Comparison of ENCODE assay signal across 8 cellular contexts in genomic region chr12:85920324-85920947, GRCh38. TPM values are rescaled to one million over a fixed set of nuclear protein-coding genes. Genes with fewer than 3 reads are reported as not detected.
A peak's percentile ranks its signal among the peaks of the same experiment; 100 is the strongest.
DNase-seq lines count a peak whose midpoint lies in the region; ATAC-seq and TF ChIP-seq lines count a peak whose summit lies in the region.

No MANE protein-coding gene starts in this region.

- H3K4me3 Mint-ChIP-seq in stimulated activated memory B cell treated with anti-CD40 and anti-IgM and Interleukin-4, amounts not matched to agents 10 μg/mL and 1 μg/mL and 100 μg/mL, for 72 hours, result no peak overlapping the region

- H3K36me3 ChIP-seq in neural cell (ENCODE audit: insufficient read depth, low read length), result no peaks in the 10 kb centered on the region

- H3K27ac Mint-ChIP-seq in stimulated activated memory B cell treated with anti-CD40 and anti-IgM and Interleukin-4, amounts not matched to agents 10 μg/mL and 1 μg/mL and 100 μg/mL, for 72 hours, result no peak overlapping the region

- POLR2A ChIA-PET in AG04449 (lab: Yijun Ruan, JAX), result no interaction called here

- no peaks in the 10 kb centered on the region for H3K27me3 Mint-ChIP-seq in stimulated activated memory B cell treated with anti-CD40 and anti-IgM and Interleukin-4, amounts not matched to agents 10 μg/mL and 1 μg/mL and 100 μg/mL, for 72 hours

- ATAC-seq in GM18511 (IDR thresholded peaks at IDR 0.05; ENCODE audit: unreplicated experiment) (peak; percentile 78), HG03175 (IDR thresholded peaks at IDR 0.05; ENCODE audit: unreplicated experiment) (peak; percentile 73)
- no peak for ATAC-seq in stimulated activated memory B cell treated with anti-CD40 and anti-IgM and Interleukin-4, amounts not matched to agents 10 μg/mL and 1 μg/mL and 100 μg/mL, for 72 hours

- no peaks in the 10 kb centered on the region for H3F3A ChIP-seq in neural cell (ENCODE audit: insufficient read depth, low read length, poor library complexity, severe bottlenecking)

- TF ChIP-seq CTCF in AG04449 (IDR thresholded peaks at IDR 0.05; ENCODE audit: insufficient read depth, low read length, missing control alignments) (peak; percentile 4), choroid plexus epithelial cell (conservative IDR thresholded peaks at IDR 0.05; ENCODE audit: low read depth, low read length) (peak; percentile 45), neural cell (IDR thresholded peaks at IDR 0.05; ENCODE audit: poor library complexity, severe bottlenecking) (peak; percentile 77)

- no peaks in the 10 kb centered on the region for H3K27me3 ChIP-seq in neural cell (ENCODE audit: insufficient read depth, low read depth, low read length)

- H3K4me2 ChIP-seq in neural cell (ENCODE audit: low read length), result no peak overlapping the region

- no peak overlapping the region for H3K27ac ChIP-seq in neural cell (ENCODE audit: low read length)

- H3K9me3 Mint-ChIP-seq in stimulated activated memory B cell treated with anti-CD40 and anti-IgM and Interleukin-4, amounts not matched to agents 10 μg/mL and 1 μg/mL and 100 μg/mL, for 72 hours, result no peaks in the 10 kb centered on the region

- H3K4me3 ChIP-seq in AG04449 (ENCODE audit: low read depth, low read length) (no peak overlapping the region), choroid plexus epithelial cell (ENCODE audit: low read depth, low read length) (no peak overlapping the region), neural cell (ENCODE audit: low read length) (no peak overlapping the region)

- DNase-seq in AG04449 (ENCODE audit: low read depth, low spot score) (no peak), NCI-H69 (lab: John Stamatoyannopoulos, UW) (peak; percentile 69), choroid plexus epithelial cell (ENCODE audit: low read depth) (peak; percentile 45), GDM1 (lab: John Stamatoyannopoulos, UW) (no peak)

- H3K9me2 ChIP-seq in neural cell (ENCODE audit: insufficient read depth, low read length), result no peaks in the 10 kb centered on the region

- no peaks in the 10 kb centered on the region for H4K20me1 ChIP-seq in neural cell (ENCODE audit: insufficient read depth)

- no peak for TF ChIP-seq EP300 in neural cell (conservative IDR thresholded peaks at IDR 0.05; ENCODE audit: poor library complexity, severe bottlenecking)

- no peak overlapping the region for H2AFZ ChIP-seq in neural cell (ENCODE audit: low read depth, low read length)

- H3K79me2 ChIP-seq in neural cell (replicated peaks; ENCODE audit: insufficient read depth, low read length), result no peaks in the 10 kb centered on the region

- TF ChIP-seq RAD21 in neural cell (conservative IDR thresholded peaks at IDR 0.05), result peak; percentile 82

- H3K9ac ChIP-seq in neural cell (ENCODE audit: low read length), result no peak overlapping the region

- CTCF ChIA-PET in AG04449 (lab: Yijun Ruan, JAX), result interaction anchor here (0.6 to 3.9 kb wide), 21 partner anchors 9 to 996 kb away, joined by 3 to 38 read pairs (median 4); no protein-coding TSS in a partner anchor

- H3K36me3 Mint-ChIP-seq in stimulated activated memory B cell treated with anti-CD40 and anti-IgM and Interleukin-4, amounts not matched to agents 10 μg/mL and 1 μg/mL and 100 μg/mL, for 72 hours, result no peaks in the 10 kb centered on the region

- H3K4me1 Mint-ChIP-seq in stimulated activated memory B cell treated with anti-CD40 and anti-IgM and Interleukin-4, amounts not matched to agents 10 μg/mL and 1 μg/mL and 100 μg/mL, for 72 hours, result no peaks in the 10 kb centered on the region

- no peaks in the 10 kb centered on the region for H3K9me3 ChIP-seq in neural cell (ENCODE audit: low read length)

TF ChIP-seq in neural cell, 6 proteins besides CTCF, POLR2A, EP300 and RAD21:
- TF ChIP-seq REST (IDR thresholded peaks at IDR 0.05; ENCODE audit: borderline replicate concordance) (no peak), POLR2AphosphoS5 (IDR thresholded peaks at IDR 0.05) (no peak), MXI1 (conservative IDR thresholded peaks at IDR 0.05; ENCODE audit: poor library complexity, severe bottlenecking) (no peak), SMC3 (conservative IDR thresholded peaks at IDR 0.05; ENCODE audit: poor library complexity) (peak; percentile 85), EZH2 (IDR thresholded peaks at IDR 0.05; ENCODE audit: borderline replicate concordance, insufficient read depth, low read length, poor library complexity, severe bottlenecking) (no peak)
TF ChIP-seq in neural cell: peak in this region for 1.

RNA-seq across cellular contexts. Expression of gene NTS, which starts 46.3 kb away (rescaled TPM):
- 48.3 and 60.1 TPM in 2 replicates for polyA plus RNA-seq in neural cell
- polyA minus RNA-seq in neural cell, result 17.3 and 20.4 TPM in 2 replicates

Comparison
In these comparisons a context has a peak if more than half of its experiments do, and no peak if none do; other contexts are left out.
1. DNase-seq: peak in NCI-H69 (single experiment) and choroid plexus epithelial cell (single experiment); none in AG04449 (single experiment) and GDM1 (single experiment).
2. CTCF ChIP-seq: peak in every context shown above with its lines; median percentile 77 in neural cell; 45 in choroid plexus epithelial cell; 4 in AG04449.